Comparison of ENCODE assay signal across 34 cellular contexts in the genomic region with DNA sequence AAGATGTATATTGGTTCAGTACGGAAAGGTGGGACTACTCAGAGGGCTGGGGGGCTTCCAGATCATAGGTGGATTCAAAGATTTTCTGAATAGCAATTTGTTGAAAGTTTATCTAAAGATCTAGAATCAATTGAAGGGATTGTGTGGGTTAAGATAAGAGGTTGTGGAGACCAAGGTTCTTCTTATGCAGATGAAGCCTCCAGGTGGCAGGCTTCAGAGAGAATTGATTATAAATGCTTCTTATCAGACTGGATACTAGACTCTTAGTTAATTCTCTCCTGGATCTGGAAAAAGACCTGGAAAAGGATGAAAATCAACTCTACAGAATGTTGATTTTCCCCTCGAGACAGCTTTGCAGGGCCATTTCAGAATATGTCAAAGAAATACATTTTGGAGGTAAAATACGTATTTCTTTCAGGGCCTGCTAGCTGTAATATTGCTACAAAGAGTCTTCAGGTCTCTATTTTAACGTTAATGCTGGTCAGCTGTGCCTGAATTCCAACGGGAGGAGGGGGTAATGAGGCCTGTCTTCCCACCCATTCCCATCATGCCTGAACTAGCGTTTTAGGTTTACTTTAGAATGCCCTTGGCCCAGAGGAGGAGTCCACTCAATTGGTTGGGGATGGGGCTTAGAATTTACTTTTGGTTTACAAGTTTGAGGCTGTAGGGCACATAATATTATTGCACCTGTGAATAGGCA. TPM values are rescaled to one million over a fixed set of nuclear protein-coding genes. Genes with fewer than 3 reads are reported as not detected.
A peak's percentile ranks its signal among the peaks of the same experiment; 100 is the strongest.
DNase-seq lines count a peak whose midpoint lies in the region; ATAC-seq and TF ChIP-seq lines count a peak whose summit lies in the region.
"Had no signal": no experiment of that assay in that cellular context is flagged by ENCODE, and none has a peak within 500 bp of the region (broad histone marks: within the 10 kb centered on the region; RNA-seq: fewer than 3 reads in every experiment).

No MANE protein-coding gene starts in this region.

- DNase-seq in DMS53 (lab: John Stamatoyannopoulos, UW) (peak; percentile 28), DMS53 treated with DMSO at 0.1 percent for 48 hours (lab: John Stamatoyannopoulos, UW; ENCODE audit: unreplicated experiment) (no peak), LNCaP clone FGC (ENCODE audit: low read depth) (no peak), caudate nucleus (lab: John Stamatoyannopoulos, UW) (peak in 1 of 61 donors; percentile 10), mesendoderm (peak; percentile 54), NCI-H524 (lab: John Stamatoyannopoulos, UW) (no peak), C1 segment of cervical spinal cord (lab: John Stamatoyannopoulos, UW) (no peak)
- DNase-seq: 8988T; activated CD4-positive, alpha-beta T cell treated with anti-CD3 and anti-CD28 coated beads for 1 hour; activated CD8-positive, alpha-beta T cell treated with anti-CD3 and anti-CD28 coated beads for 36 hours; activated effector memory CD4-positive, alpha-beta T cell treated with anti-CD3 and anti-CD28 coated beads, Interleukin-2, amount 50 U/mL, for 16 hours; activated naive CD8-positive, alpha-beta T cell treated with anti-CD3 and anti-CD28 coated beads, Interleukin-2, amount 50 U/mL, for 24 hours; CD8-positive, alpha-beta T cell; DMS79; effector memory CD8-positive, alpha-beta T cell; hypothalamus; kidney; lower lobe of right lung; MV-4-11; NCI-H1694 treated with DMSO at 0.1 percent for 48 hours; NCI-H69; OCI-M1; right cardiac atrium; Right ventricle myocardium superior; stimulated activated CD4-positive, alpha-beta T cell treated with anti-CD3 and anti-CD28 coated beads, Interleukin-12 subunit alpha, Interleukin-12 subunit beta, amount 100 ng/mL, for 4 hours; stimulated activated CD4-positive, alpha-beta T cell treated with anti-CD3 and anti-CD28 coated beads, Interleukin-4, amount 100 ng/mL, for 24 hours; stimulated activated naive B cell treated with anti-CD40 and anti-IgM and Interleukin-4, amounts not matched to agents 10 μg/mL and 1 μg/mL and 100 μg/mL, for 72 hours; T-cell had no signal

- no peak overlapping the region for H3K4me2 ChIP-seq in mesendoderm (ENCODE audit: low read length)

- H3K27ac ChIP-seq in caudate nucleus (ENCODE audit: low read depth, low read length) = peak overlapping the region; percentile 65
- no peak overlapping the region for H3K27ac ChIP-seq in mesendoderm (ENCODE audit: low read depth, low read length)
- H3K27ac ChIP-seq: gastroesophageal sphincter, lower lobe of right lung, parathyroid adenoma, suprapubic skin had no signal

- no peaks in the 10 kb centered on the region for H3K79me1 ChIP-seq in mesendoderm (ENCODE audit: low read length)

- H3K4me3 ChIP-seq in LNCaP clone FGC (ENCODE audit: low read depth, low read length) = no peak overlapping the region
- H3K4me3 ChIP-seq in mesendoderm (ENCODE audit: low read length) = no peak overlapping the region
- H3K4me3 ChIP-seq: gastroesophageal sphincter, K562, lower lobe of right lung, suprapubic skin had no signal

- no CpG with 5 or more reads among the region's 6 CpGs for WGBS in mesendoderm (ENCODE audit: extremely low coverage, insufficient coverage, low lambda C conversion rate)

- no peaks in the 10 kb centered on the region for H3K79me2 ChIP-seq in mesendoderm (ENCODE audit: control insufficient read depth, insufficient read depth, low read length)
- H3K79me2 ChIP-seq: parathyroid adenoma had no signal

- no peaks in the 10 kb centered on the region for H3K36me3 ChIP-seq in mesendoderm (ENCODE audit: control insufficient read depth, insufficient read depth, low read length)
- H3K36me3 ChIP-seq: gastroesophageal sphincter, lower lobe of right lung, suprapubic skin had no signal

- H4K8ac ChIP-seq in mesendoderm (ENCODE audit: low read depth, low read length) = no peak overlapping the region

- H3K4ac ChIP-seq in mesendoderm (ENCODE audit: low read depth, low read length) = no peak overlapping the region

- H2BK5ac ChIP-seq in mesendoderm (ENCODE audit: low read length) = no peak overlapping the region

- no peak overlapping the region for H2BK120ac ChIP-seq in mesendoderm (ENCODE audit: low read depth, low read length)

- no peak overlapping the region for H4K5ac ChIP-seq in mesendoderm (ENCODE audit: low read length)

- peaks cover 17% of the 10 kb centered on the region for H3K4me1 ChIP-seq in mesendoderm (ENCODE audit: control insufficient read depth, low read depth, low read length)
- H3K4me1 ChIP-seq: gastroesophageal sphincter, lower lobe of right lung had no signal

- no peak overlapping the region for H2AK5ac ChIP-seq in mesendoderm (ENCODE audit: low read length)

- no peak overlapping the region for H3K9ac ChIP-seq in mesendoderm (ENCODE audit: low read length)
- H3K9ac ChIP-seq: parathyroid adenoma had no signal

- H2BK15ac ChIP-seq in mesendoderm (replicated peaks; ENCODE audit: low read depth) = no peak overlapping the region

- H3K27me3 ChIP-seq in mesendoderm (ENCODE audit: insufficient read depth, low read length, poor library complexity) = no peaks in the 10 kb centered on the region
- H3K27me3 ChIP-seq: suprapubic skin had no signal

- H3K18ac ChIP-seq in mesendoderm (ENCODE audit: low read length) = no peak overlapping the region

- TF ChIP-seq CTCF in LNCaP clone FGC (IDR thresholded peaks at IDR 0.05; ENCODE audit: control insufficient read depth, extremely low read depth, insufficient read depth) = peak; percentile 36

- ATAC-seq in GM18517 (IDR thresholded peaks at IDR 0.05; ENCODE audit: unreplicated experiment) = no peak
- ATAC-seq: activated CD8-positive, alpha-beta T cell treated with anti-CD3 and anti-CD28 coated beads for 36 hours; activated naive CD8-positive, alpha-beta T cell treated with anti-CD3 and anti-CD28 coated beads, Interleukin-2, amount 50 U/mL, for 24 hours; CD8-positive, alpha-beta T cell; effector memory CD8-positive, alpha-beta T cell; gastroesophageal sphincter; K562; lower lobe of right lung; right cardiac atrium; stimulated activated naive B cell treated with anti-CD40 and anti-IgM and Interleukin-4, amounts not matched to agents 10 μg/mL and 1 μg/mL and 100 μg/mL, for 72 hours; T-cell had no signal

- H3K56ac ChIP-seq in mesendoderm (ENCODE audit: low read length) = no peak overlapping the region

- H3K23ac ChIP-seq in mesendoderm (ENCODE audit: low read length) = no peak overlapping the region

RNA-seq across cellular contexts. Expression of a gene that starts 12.8 kb away (rescaled TPM):
- polyA plus RNA-seq in mesendoderm (2013, experiment 1 of 2) = not detected
- polyA plus RNA-seq in mesendoderm (2013, experiment 2 of 2) = not detected
- polyA plus RNA-seq: K562, neural cell, right cardiac atrium had no signal

RNA-seq across cellular contexts. Expression of a gene that starts 21.5 kb away (rescaled TPM):
- 77.3 TPM for polyA plus RNA-seq in mesendoderm (2013, experiment 1 of 2)
- 76.6 TPM for polyA plus RNA-seq in mesendoderm (2013, experiment 2 of 2)

RNA-seq across cellular contexts. Expression of a gene that starts 33.5 kb away (rescaled TPM):
- polyA plus RNA-seq in mesendoderm (2013, experiment 1 of 2) = 6.2 TPM
- polyA plus RNA-seq in mesendoderm (2013, experiment 2 of 2) = 5.9 TPM

Comparison
In these comparisons a context has a peak if more than half of its experiments do, and no peak if none do; other contexts are left out.
1. DNase-seq: peak in DMS53 (single experiment) and mesendoderm (single experiment); none in DMS53 treated with DMSO at 0.1 percent for 48 hours (single experiment), LNCaP clone FGC (single experiment), NCI-H524 (0 of 2) and C1 segment of cervical spinal cord (0 of 14).